ENCODE assay signal across 14 cellular contexts in the genomic region with DNA sequence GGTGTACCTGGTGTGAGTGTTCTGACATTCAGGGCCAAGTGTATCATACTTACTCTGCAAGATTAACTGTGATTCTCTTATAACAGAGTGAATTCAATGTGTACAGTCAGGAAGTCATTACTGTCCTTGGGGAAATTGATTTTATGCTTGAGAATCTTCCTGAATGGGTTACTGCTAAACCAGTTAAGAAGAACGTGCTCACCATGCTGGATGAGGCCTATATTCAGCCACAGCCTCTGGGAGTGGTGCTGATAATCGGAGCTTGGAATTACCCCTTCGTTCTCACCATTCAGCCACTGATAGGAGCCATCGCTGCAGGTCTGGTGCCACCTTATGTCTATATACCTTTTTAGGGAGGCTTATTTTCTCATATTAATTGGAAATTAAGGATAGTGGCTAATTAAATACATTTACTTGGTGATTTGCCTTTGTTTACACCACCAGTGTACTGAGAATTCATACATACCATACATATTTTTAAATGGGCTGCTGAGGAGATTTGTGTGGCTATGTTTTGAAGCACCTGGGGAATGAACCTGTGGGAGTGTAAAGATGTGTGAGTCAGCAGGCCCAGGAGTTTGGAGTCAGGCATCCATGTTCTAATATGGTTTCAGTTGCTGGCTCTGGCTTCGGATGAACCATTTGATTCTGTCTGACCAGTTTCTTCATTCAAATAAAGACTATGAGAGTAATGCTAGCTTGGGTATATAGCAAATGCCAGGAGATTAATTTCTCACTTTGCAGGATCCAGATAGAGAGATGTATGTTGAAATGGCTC. TPM values are rescaled to one million over a fixed set of nuclear protein-coding genes. Genes with fewer than 3 reads are reported as not detected.
DNase-seq lines count a peak whose midpoint lies in the region; ATAC-seq, FAIRE-seq and TF ChIP-seq lines count a peak whose summit lies in the region.
"Had no signal": no experiment of that assay in that cellular context is flagged by ENCODE, and none has a peak within 500 bp of the region (broad histone marks: within the 10 kb centered on the region; RNA-seq: fewer than 3 reads in every experiment).

No MANE protein-coding gene starts in this region.

- no peak overlapping the region for H3K4me3 ChIP-seq in body of pancreas
- peak overlapping the region in 2 of 4 donors; percentile 16 to 75 for H3K4me3 ChIP-seq in stomach
- H3K4me3 ChIP-seq: SK-N-MC had no signal

- H3K36me3 Mint-ChIP-seq in activated T-helper 2 cell treated with anti-CD3 and anti-CD28 coated beads, Interferon-gamma antibody, Interleukin-2, Interleukin-4, amounts not matched to agents 10 μg/mL and 5 μg/mL and 100 μg/mL, durations not matched to agents 14 hours and 24 hours and 36 hours (ENCODE audit: low read depth): peaks cover 33% of the 10 kb centered on the region

- no peak for TF ChIP-seq EP300 in stomach (IDR thresholded peaks at IDR 0.05)

- H3K9me3 ChIP-seq in body of pancreas (no peaks in the 10 kb centered on the region), stomach (no peaks in the 10 kb centered on the region)
- H3K9me3 ChIP-seq: uterus had no signal

- H3K27me3 ChIP-seq in body of pancreas (no peaks in the 10 kb centered on the region), stomach (no peaks in the 10 kb centered on the region)
- H3K27me3 ChIP-seq: uterus had no signal

- intact Hi-C loops in body of pancreas (cut with DNase I): no loop called here
- intact Hi-C loops in left colon (cut with DNase I, micrococcal nuclease): no loop called here
- intact Hi-C loops in stomach (cut with DNase I; ENCODE audit: low total_unique reads): loop anchor here (10.0 kb wide), 1 partner anchor 103 kb away; no protein-coding TSS in a partner anchor
- intact Hi-C loops in activated T-helper 2 cell treated with anti-CD3 and anti-CD28 coated beads, Interferon-gamma antibody, Interleukin-2, Interleukin-4, amounts not matched to agents 10 μg/mL and 5 μg/mL and 100 μg/mL, durations not matched to agents 14 hours and 24 hours and 36 hours (cut with micrococcal nuclease): no loop called here

- TF ChIP-seq POLR2A in body of pancreas (IDR thresholded peaks at IDR 0.05): no peak
- TF ChIP-seq POLR2A in stomach (IDR thresholded peaks at IDR 0.05): no peak
- no peak for TF ChIP-seq POLR2A in GM12892 (IDR thresholded peaks at IDR 0.05; ENCODE audit: low read depth, low read length)

- H3K27ac Mint-ChIP-seq in activated T-helper 2 cell treated with anti-CD3 and anti-CD28 coated beads, Interferon-gamma antibody, Interleukin-2, Interleukin-4, amounts not matched to agents 10 μg/mL and 5 μg/mL and 100 μg/mL, durations not matched to agents 14 hours and 24 hours and 36 hours: no peak overlapping the region

- no peaks in the 10 kb centered on the region for H3K27me3 Mint-ChIP-seq in activated T-helper 2 cell treated with anti-CD3 and anti-CD28 coated beads, Interferon-gamma antibody, Interleukin-2, Interleukin-4, amounts not matched to agents 10 μg/mL and 5 μg/mL and 100 μg/mL, durations not matched to agents 14 hours and 24 hours and 36 hours (ENCODE audit: low read depth)
- H3K27me3 Mint-ChIP-seq: memory B cell had no signal

- no peaks in the 10 kb centered on the region for H3K9me3 Mint-ChIP-seq in activated T-helper 2 cell treated with anti-CD3 and anti-CD28 coated beads, Interferon-gamma antibody, Interleukin-2, Interleukin-4, amounts not matched to agents 10 μg/mL and 5 μg/mL and 100 μg/mL, durations not matched to agents 14 hours and 24 hours and 36 hours
- H3K9me3 Mint-ChIP-seq: memory B cell had no signal

- H3K36me3 ChIP-seq in body of pancreas (replicated peaks in 1 of 2; ENCODE audit: insufficient read depth in 1 of 2, low read depth in 2 of 2): peaks cover 0 to 7% of the 10 kb centered on the region in 2 donors
- H3K36me3 ChIP-seq in stomach: peaks cover 20 to 43% (median 37%) of the 10 kb centered on the region in 4 donors
- H3K36me3 ChIP-seq: uterus had no signal

- H3K4me1 ChIP-seq in body of pancreas (peaks cover 52% of the 10 kb centered on the region), stomach (peaks cover 45 to 72% (median 65%) of the 10 kb centered on the region in 4 donors)

- no peak for ATAC-seq in body of pancreas
- peak; percentile 13 for ATAC-seq in left colon

- peak; percentile 30 for DNase-seq in G401 (ENCODE audit: low spot score)
- no peak for DNase-seq in body of pancreas
- DNase-seq in left colon: no peak
- DNase-seq in stomach: no peak
- DNase-seq in activated T-helper 2 cell treated with anti-CD3 and anti-CD28 coated beads, Interferon-gamma antibody, Interleukin-2, Interleukin-4, amounts not matched to agents 10 μg/mL and 5 μg/mL and 100 μg/mL, durations not matched to agents 14 hours and 24 hours and 36 hours (ENCODE audit: low spot score): no peak
- DNase-seq in NCI-H2227 treated with DMSO at 0.1 percent for 48 hours (lab: John Stamatoyannopoulos, UW): no peak
- no peak for DNase-seq in GM12892 (ENCODE audit: insufficient read length)
- DNase-seq in SW 1271 (lab: John Stamatoyannopoulos, UW): no peak
- DNase-seq: activated CD4-positive, alpha-beta T cell treated with anti-CD3 and anti-CD28 coated beads for 4 hours; C1 segment of cervical spinal cord; NCI-H526; uterus had no signal

- FAIRE-seq in GM12892 (lab: Jason Lieb, UNC): no peak

- in situ Hi-C loops in G401 (cut with HindIII; ENCODE audit: low sequenced_read_pairs): no loop called here

- WGBS in body of pancreas, 2 donors: 15 to 33% methylated on average over 5 of the region's 5 CpGs
- 46 to 57% (median 54%) methylated on average over 5 of the region's 5 CpGs for WGBS in stomach, 5 donors

- H3K4me1 Mint-ChIP-seq in activated T-helper 2 cell treated with anti-CD3 and anti-CD28 coated beads, Interferon-gamma antibody, Interleukin-2, Interleukin-4, amounts not matched to agents 10 μg/mL and 5 μg/mL and 100 μg/mL, durations not matched to agents 14 hours and 24 hours and 36 hours (ENCODE audit: low read depth): peaks cover 24% of the 10 kb centered on the region

- no peak overlapping the region for H3K4me3 Mint-ChIP-seq in activated T-helper 2 cell treated with anti-CD3 and anti-CD28 coated beads, Interferon-gamma antibody, Interleukin-2, Interleukin-4, amounts not matched to agents 10 μg/mL and 5 μg/mL and 100 μg/mL, durations not matched to agents 14 hours and 24 hours and 36 hours (ENCODE audit: low read depth)
- H3K4me3 Mint-ChIP-seq: memory B cell had no signal

- H3K27ac ChIP-seq in body of pancreas (peak overlapping the region; percentile 0 to 63 (median 9)), stomach (peak overlapping the region in 3 of 5 donors; percentile 39 to 91 (median 46))
- H3K27ac ChIP-seq: SK-N-MC had no signal

- no peak for TF ChIP-seq CTCF in body of pancreas (IDR thresholded peaks at IDR 0.05)
- no peak for TF ChIP-seq CTCF in stomach (IDR thresholded peaks at IDR 0.05)

RNA-seq across cellular contexts. Expression of a gene that starts 3.1 kb away (rescaled TPM):
- total RNA-seq in G401 (2014; rRNA removed; shearing (Covaris generic)): 84.2 and 111 TPM in 2 replicates
- 100 to 1,000 TPM; 128 to 131 TPM for total RNA-seq in body of pancreas
- total RNA-seq in left colon: 100 to 1,000 TPM; 105 to 114 TPM
- 100 to 1,000 TPM in 4 of 5 donors, 10 to 100 TPM in 1; 51.0 to 236 (median 156) TPM for total RNA-seq in stomach
- polyA plus RNA-seq in stomach: 100 to 1,000 TPM in 1 of 3 donors, 10 to 100 TPM in 2; 26.8 to 107 (median 83.7) TPM
- 36.7 and 36.9 TPM in 2 replicates for total RNA-seq in activated T-helper 2 cell treated with anti-CD3 and anti-CD28 coated beads, Interferon-gamma antibody, Interleukin-2, Interleukin-4, amounts not matched to agents 10 μg/mL and 5 μg/mL and 100 μg/mL, durations not matched to agents 14 hours and 24 hours and 36 hours
- 21.1 TPM for polyA plus RNA-seq in GM12892 (2012; ENCODE audit: missing spikeins)
